7 cellular contexts compared by ENCODE assay signal in genomic region chr15:67174864-67175573, GRCh38.
DNase-seq lines count a peak whose midpoint lies in the region; TF ChIP-seq lines count a peak whose summit lies in the region.

No MANE protein-coding gene starts in this region.

- H3K27me3 Mint-ChIP-seq in T-helper 2 cell treated with Interferon-gamma antibody and Interleukin-4, amounts not matched to agents 5 μg/mL and 100 μg/mL, for 36 hours (ENCODE audit: low read depth) = no peaks in the 10 kb centered on the region

- peaks cover 69% of the 10 kb centered on the region for H3K36me3 Mint-ChIP-seq in T-helper 2 cell treated with Interferon-gamma antibody and Interleukin-4, amounts not matched to agents 5 μg/mL and 100 μg/mL, for 36 hours (ENCODE audit: low read depth)

- DNase-seq in HK-2 (ENCODE audit: unreplicated experiment) = peak; percentile 70
- DNase-seq in T-helper 2 cell treated with Interferon-gamma antibody and Interleukin-4, amounts not matched to agents 5 μg/mL and 100 μg/mL, for 36 hours (ENCODE audit: low spot score) = peak; percentile 23
- peak; percentile 91 for DNase-seq in glomerular visceral epithelial cell (ENCODE audit: extremely low spot score)
- peak; percentile 15 to 20 for DNase-seq in stimulated activated CD4-positive, alpha-beta T cell treated with anti-CD3 and anti-CD28 coated beads, Interleukin-4, amount 100 ng/mL, for 4 hours
- DNase-seq in HEK293T (ENCODE audit: extremely low spot score) = no peak
- no peak for DNase-seq in NCI-H2081 treated with DMSO at 0.1 percent for 48 hours (lab: John Stamatoyannopoulos, UW)
- no peak for DNase-seq in GM19238 (ENCODE audit: insufficient read length, low spot score)

- no peak overlapping the region for H3K4me3 Mint-ChIP-seq in T-helper 2 cell treated with Interferon-gamma antibody and Interleukin-4, amounts not matched to agents 5 μg/mL and 100 μg/mL, for 36 hours

- CTCF ChIA-PET in HEK293T (lab: Yijun Ruan, JAX) = interaction anchor here (1.3 kb wide), 1 partner anchor 10 kb away, joined by 3 read pairs; no protein-coding TSS in a partner anchor

- peaks cover 21% of the 10 kb centered on the region for H3K4me1 Mint-ChIP-seq in T-helper 2 cell treated with Interferon-gamma antibody and Interleukin-4, amounts not matched to agents 5 μg/mL and 100 μg/mL, for 36 hours (ENCODE audit: low read depth)

- peak overlapping the region; percentile 52 for H3K27ac Mint-ChIP-seq in T-helper 2 cell treated with Interferon-gamma antibody and Interleukin-4, amounts not matched to agents 5 μg/mL and 100 μg/mL, for 36 hours

- H3K9me3 Mint-ChIP-seq in T-helper 2 cell treated with Interferon-gamma antibody and Interleukin-4, amounts not matched to agents 5 μg/mL and 100 μg/mL, for 36 hours = no peaks in the 10 kb centered on the region

- POLR2A ChIA-PET in HEK293T (lab: Yijun Ruan, JAX) = no interaction called here

TF ChIP-seq in HEK293T, 16 proteins besides CTCF, POLR2A, EP300 and RAD21:
- TF ChIP-seq ZNF384 (IDR thresholded peaks at IDR 0.05) (no peak), SP1 (IDR thresholded peaks at IDR 0.05) (no peak), PKNOX1 (IDR thresholded peaks at IDR 0.05) (no peak), ELF4 (IDR thresholded peaks at IDR 0.05) (no peak), L3MBTL2 (conservative IDR thresholded peaks at IDR 0.05) (no peak)

Comparison
In these comparisons a context has a peak if more than half of its experiments do, and no peak if none do; other contexts are left out.
1. DNase-seq: peak in HK-2 (single experiment), T-helper 2 cell treated with Interferon-gamma antibody and Interleukin-4, amounts not matched to agents 5 μg/mL and 100 μg/mL, for 36 hours (single experiment), glomerular visceral epithelial cell (single experiment) and stimulated activated CD4-positive, alpha-beta T cell treated with anti-CD3 and anti-CD28 coated beads, Interleukin-4, amount 100 ng/mL, for 4 hours (2 of 2); none in HEK293T (single experiment), NCI-H2081 treated with DMSO at 0.1 percent for 48 hours (single experiment) and GM19238 (single experiment).